31 cellular contexts compared by ENCODE assay signal in genomic region chr16:71273384-71273783, GRCh38. TPM values are rescaled to one million over a fixed set of nuclear protein-coding genes. Genes with fewer than 3 reads are reported as not detected.
DNase-seq lines count a peak whose midpoint lies in the region; ATAC-seq and TF ChIP-seq lines count a peak whose summit lies in the region.
"Had no signal": no experiment of that assay in that cellular context is flagged by ENCODE, and none has a peak within 500 bp of the region (broad histone marks: within the 10 kb centered on the region; RNA-seq: fewer than 3 reads in every experiment).

No MANE protein-coding gene starts in this region.

- H3K9me2 ChIP-seq in Karpas-422 (replicated peaks; ENCODE audit: insufficient read depth, low read length), result no peaks in the 10 kb centered on the region

- H3K4me1 ChIP-seq in HEK293 (ENCODE audit: control insufficient read depth, insufficient read depth, low read length) (no peaks in the 10 kb centered on the region), Karpas-422 (ENCODE audit: low read length) (no peaks in the 10 kb centered on the region)
- H3K4me1 ChIP-seq: A549; BE2C; BLaER1; BLaER1 treated with 17β-estradiol and CSF1 and Interleukin-3, amounts not matched to agents 10 nM and 100 nM; Caco-2 had no signal

- H3K4me3 Mint-ChIP-seq in Calu3 (ENCODE audit: low read depth, unreplicated experiment), result no peak overlapping the region
- H3K4me3 Mint-ChIP-seq: B cell; CD14-positive monocyte; CD4-positive, alpha-beta memory T cell; CD4-positive, alpha-beta T cell; CD4-positive, CD25-positive, alpha-beta regulatory T cell; CD8-positive, alpha-beta memory T cell; CD8-positive, alpha-beta T cell had no signal

- no peaks in the 10 kb centered on the region for H3K27me3 Mint-ChIP-seq in Calu3 (ENCODE audit: unreplicated experiment)
- H3K27me3 Mint-ChIP-seq: B cell; CD4-positive, alpha-beta T cell had no signal

- TF ChIP-seq CTCF in HEK293 (tag by site-specific recombination; IDR thresholded peaks at IDR 0.05), result no peak
- no peak for TF ChIP-seq CTCF in Calu3 (IDR thresholded peaks at IDR 0.05; ENCODE audit: unreplicated experiment)

- intact Hi-C loops in left ventricle myocardium superior (cut with micrococcal nuclease), result no loop called here
- intact Hi-C loops in Calu3 (cut with micrococcal nuclease; ENCODE audit: unreplicated experiment), result no loop called here

- H2AFZ ChIP-seq in Karpas-422 (ENCODE audit: low read length), result no peak overlapping the region

- H3K9ac ChIP-seq in Karpas-422 (ENCODE audit: low read length), result no peak overlapping the region
- H3K9ac ChIP-seq: BLaER1; BLaER1 treated with 17β-estradiol and CSF1 and Interleukin-3, amounts not matched to agents 10 nM and 100 nM had no signal

- DNase-seq in Karpas-422, result peak; percentile 16
- no peak for DNase-seq in left ventricle myocardium superior
- no peak for DNase-seq in Calu3
- DNase-seq: 8988T; ACHN; AML-193; BE2C; C1 segment of cervical spinal cord; Caco-2; CD4-positive, alpha-beta memory T cell; CD4-positive, alpha-beta T cell; CD4-positive, CD25-positive, alpha-beta regulatory T cell; CD8-positive, alpha-beta memory T cell; CD8-positive, alpha-beta T cell; COR-L47; DMS 273 treated with DMSO at 0.1 percent for 48 hours; DMS153; DMS53; DMS79; DMS79 treated with DMSO at 0.1 percent for 48 hours; DND-41; EL had no signal

- H3K9me3 Mint-ChIP-seq in Calu3 (ENCODE audit: low read depth, unreplicated experiment), result peaks cover 10% of the 10 kb centered on the region

- H3K27ac Mint-ChIP-seq in Calu3 (ENCODE audit: unreplicated experiment), result no peak overlapping the region
- H3K27ac Mint-ChIP-seq: B cell; CD14-positive monocyte; CD4-positive, alpha-beta memory T cell; CD4-positive, alpha-beta T cell; CD4-positive, CD25-positive, alpha-beta regulatory T cell; CD8-positive, alpha-beta memory T cell; CD8-positive, alpha-beta T cell had no signal

- no peak overlapping the region for H3K4me2 ChIP-seq in Karpas-422 (ENCODE audit: low read depth, low read length, poor library complexity, severe bottlenecking)
- H3K4me2 ChIP-seq: A549; BLaER1; BLaER1 treated with 17β-estradiol and CSF1 and Interleukin-3, amounts not matched to agents 10 nM and 100 nM had no signal

- CTCF ChIA-PET in HEK293 (lab: Yijun Ruan, JAX) (no interaction called here), Calu3 (lab: Charles Lee) (no interaction called here)

- no peak for ATAC-seq in left ventricle myocardium superior
- ATAC-seq: A549; CD8-positive, alpha-beta T cell had no signal

- no TSS peak for BruUV-seq in Calu3 (replicated peaks; lab: Mats Ljungman, UMichigan)

- H4K20me1 ChIP-seq in Karpas-422 (ENCODE audit: insufficient read depth, low read depth, low read length), result no peaks in the 10 kb centered on the region
- H4K20me1 ChIP-seq: BLaER1; BLaER1 treated with 17β-estradiol and CSF1 and Interleukin-3, amounts not matched to agents 10 nM and 100 nM had no signal

- H3K27ac ChIP-seq in HEK293 (ENCODE audit: extremely low read depth, low read depth, low read length) (no peak overlapping the region), Karpas-422 (ENCODE audit: low read length) (no peak overlapping the region)
- H3K27ac ChIP-seq: 22Rv1; A549; BLaER1; BLaER1 treated with 17β-estradiol and CSF1 and Interleukin-3, amounts not matched to agents 10 nM and 100 nM; C4-2B had no signal

- no peaks in the 10 kb centered on the region for H3K4me1 Mint-ChIP-seq in Calu3 (ENCODE audit: low read depth, unreplicated experiment)
- H3K4me1 Mint-ChIP-seq: B cell; CD14-positive monocyte; CD4-positive, alpha-beta memory T cell; CD4-positive, CD25-positive, alpha-beta regulatory T cell had no signal

- H3K79me2 ChIP-seq in Karpas-422 (ENCODE audit: low read length), result no peaks in the 10 kb centered on the region

- no peaks in the 10 kb centered on the region for H3K27me3 ChIP-seq in Karpas-422 (ENCODE audit: low read length)
- H3K27me3 ChIP-seq: BLaER1; BLaER1 treated with 17β-estradiol and CSF1 and Interleukin-3, amounts not matched to agents 10 nM and 100 nM had no signal

- no peak overlapping the region for H3K4me3 ChIP-seq in HEK293 (ENCODE audit: low read depth, low read length)
- no peak overlapping the region for H3K4me3 ChIP-seq in Karpas-422 (ENCODE audit: low read length)
- H3K4me3 ChIP-seq: A549; BLaER1; BLaER1 treated with 17β-estradiol and CSF1 and Interleukin-3, amounts not matched to agents 10 nM and 100 nM had no signal

- POLR2A ChIA-PET in HEK293 (lab: Yijun Ruan, JAX), result no interaction called here

- H3K9me3 ChIP-seq in HEK293 (ENCODE audit: control insufficient read depth, insufficient read depth, low read depth, low read length) (no peaks in the 10 kb centered on the region; the same call in 1 of the 2 replicates), Karpas-422 (ENCODE audit: low read length) (no peaks in the 10 kb centered on the region)
- H3K9me3 ChIP-seq: BE2C had no signal

- H3K36me3 Mint-ChIP-seq in Calu3 (ENCODE audit: insufficient read depth, unreplicated experiment), result no peaks in the 10 kb centered on the region
- H3K36me3 Mint-ChIP-seq: CD14-positive monocyte; CD4-positive, CD25-positive, alpha-beta regulatory T cell; CD8-positive, alpha-beta T cell had no signal

- H3K36me3 ChIP-seq in HEK293 (ENCODE audit: control insufficient read depth in 2 of 2, insufficient read depth in 1 of 2, low read length in 2 of 2) (no peaks in the 10 kb centered on the region), Karpas-422 (ENCODE audit: insufficient read depth, low read length) (no peaks in the 10 kb centered on the region)
- H3K36me3 ChIP-seq: BE2C, BLaER1 had no signal

TF ChIP-seq in HEK293, 187 proteins besides CTCF, POLR2A, EP300 and RAD21 (continues in another document):
- TF ChIP-seq ZNF76 (tag by site-specific recombination; IDR thresholded peaks at IDR 0.05; ENCODE audit: borderline replicate concordance, low read depth) (no peak), ZNF549 (tag by site-specific recombination; IDR thresholded peaks at IDR 0.05) (peak; percentile 46; the same call in 1 of the 2 replicates), ELK4 (IDR thresholded peaks at IDR 0.05; ENCODE audit: borderline replicate concordance, low read depth, low read length) (no peak), ZNF701 (tag by site-specific recombination; IDR thresholded peaks at IDR 0.05) (no peak), ZBTB44 (tag by site-specific recombination; IDR thresholded peaks at IDR 0.05) (no peak), PRDM10 (tag by site-specific recombination; IDR thresholded peaks at IDR 0.05) (no peak)

RNA-seq across cellular contexts. Expression of gene CMTR2, which starts 15.8 kb away (rescaled TPM):
- total RNA-seq in Karpas-422 (2014; rRNA removed; shearing (Covaris generic); ENCODE audit: low replicate concordance), result 14.6 and 44.5 TPM in 2 replicates
- total RNA-seq in left ventricle myocardium superior (8.5 TPM), Calu3 (2022) (44.4 and 45.0 TPM in 2 replicates)

RNA-seq across cellular contexts. Expression of gene HYDIN, which starts 42.9 kb away (rescaled TPM):
- total RNA-seq in Karpas-422 (2014; rRNA removed; shearing (Covaris generic); ENCODE audit: low replicate concordance), result not detected in 2 replicates
- total RNA-seq in left ventricle myocardium superior, result 0.82 TPM
- 2.9 and 3.8 TPM in 2 replicates for total RNA-seq in Calu3 (2022)
- total RNA-seq: A673; CD4-positive, alpha-beta memory T cell; CD4-positive, alpha-beta T cell; CD4-positive, CD25-positive, alpha-beta regulatory T cell; CD8-positive, alpha-beta memory T cell; CD8-positive, alpha-beta T cell had no signal
